In genomic region chr5:161719157-161719556, GRCh38 we compare ENCODE assay signal across 26 cellular contexts. TPM values are rescaled to one million over a fixed set of nuclear protein-coding genes. Genes with fewer than 3 reads are reported as not detected.
"Had no signal": no experiment of that assay in that cellular context is flagged by ENCODE, and none has a peak within 500 bp of the region (broad histone marks: within the 10 kb centered on the region; RNA-seq: fewer than 3 reads in every experiment).

No MANE protein-coding gene starts in this region.

- DNase-seq: stimulated activated CD4-positive, alpha-beta T cell treated with anti-CD3 and anti-CD28 coated beads, Interleukin-2, amount 100 ng/mL, for 48 hours; stimulated activated CD4-positive, alpha-beta T cell treated with anti-CD3 and anti-CD28 coated beads, Interleukin-4, amount 100 ng/mL, for 1 hour; stimulated activated CD4-positive, alpha-beta T cell treated with anti-CD3 and anti-CD28 coated beads, Interleukin-4, amount 100 ng/mL, for 24 hours; stimulated activated CD4-positive, alpha-beta T cell treated with anti-CD3 and anti-CD28 coated beads, Interleukin-4, amount 100 ng/mL, for 4 hours; stimulated activated CD8-positive, alpha-beta memory T cell treated with anti-CD3 and anti-CD28 coated beads, Interleukin-4, amount 100 ng/mL, for 48 hours; stimulated activated naive B cell treated with anti-CD40 and anti-IgM and Interleukin-4, amounts not matched to agents 10 μg/mL and 1 μg/mL and 100 μg/mL, for 72 hours; stimulated activated naive CD4-positive, alpha-beta T cell; stimulated activated naive CD4-positive, alpha-beta T cell treated with Interleukin-2 at 50 U/mL for 16 hours; stimulated activated naive CD8-positive, alpha-beta T cell treated with anti-CD3 and anti-CD28 coated beads, Interleukin-15, amount 100 ng/mL, for 72 hours; stimulated activated naive CD8-positive, alpha-beta T cell treated with anti-CD3 and anti-CD28 coated beads, Interleukin-15, Interleukin-2, amounts not matched to agents 100 U/mL and 50 U/mL, for 24 hours; stomach; substantia nigra; testis; thyroid gland; tibial artery; transverse colon; trophoblast cell; upper lobe of left lung; upper lobe of right lung; uterus had no signal

- H3K9me3 ChIP-seq: stomach, suprapubic skin, testis, thoracic aorta, thyroid gland, tibial artery, tibial nerve, transverse colon, upper lobe of left lung, upper lobe of right lung, uterus, vagina had no signal

- H3K36me3 ChIP-seq: stomach, suprapubic skin, thoracic aorta, thyroid gland, tibial artery, tibial nerve, transverse colon, upper lobe of left lung, upper lobe of right lung, uterus, vagina had no signal

- H3K4me3 ChIP-seq: stomach, suprapubic skin, testis, thoracic aorta, thyroid gland, tibial artery, tibial nerve, transverse colon, upper lobe of left lung, upper lobe of right lung, uterus, vagina had no signal

- H3K27me3 ChIP-seq: stomach, suprapubic skin, testis, thyroid gland, tibial artery, tibial nerve, transverse colon, upper lobe of left lung, upper lobe of right lung, uterus, vagina had no signal

- H3K27ac ChIP-seq: stomach, suprapubic skin, testis, thoracic aorta, thyroid gland, tibial artery, tibial nerve, transverse colon, upper lobe of left lung, upper lobe of right lung, uterus, vagina had no signal

RNA-seq across cellular contexts. Expression of gene GABRA6, which starts 33.6 kb away (rescaled TPM):
- polyA plus RNA-seq: stomach, thymus, urinary bladder had no signal
